7 cellular contexts compared by ENCODE assay signal in genomic region chr17:2258830-2259229, GRCh38. TPM values are rescaled to one million over a fixed set of nuclear protein-coding genes. Genes with fewer than 3 reads are reported as not detected.
DNase-seq lines count a peak whose midpoint lies in the region; ATAC-seq, FAIRE-seq and TF ChIP-seq lines count a peak whose summit lies in the region.
"Not testable (repeated sequence)": the region's sequence is repeated elsewhere in the genome, so short reads cannot be mapped to it uniquely, and the experiment has no call there.

No MANE protein-coding gene starts in this region.

- not testable (repeated sequence) for H3K9me3 ChIP-seq in CD8-positive, alpha-beta T cell (ENCODE audit: low read length); KOPT-K1 (ENCODE audit: insufficient read depth, low read length, poor library complexity, severe bottlenecking); keratinocyte (ENCODE audit: control insufficient read depth, low read depth, low read length); spleen

- dilution Hi-C loops in keratinocyte (cut with MboI; ENCODE audit: extremely low pct_ligation_motif_present, low sequenced_read_pairs), result not testable (repeated sequence)

- peaks cover 69% of the 10 kb centered on the region for H3K4me1 Mint-ChIP-seq in CD8-positive, alpha-beta T cell (ENCODE audit: low read depth)
- not testable (repeated sequence) for H3K4me1 Mint-ChIP-seq in WTC11
- H3K4me1 Mint-ChIP-seq in activated T-cell treated with anti-CD3 and anti-CD28 coated beads, Interleukin-2, amount 50 U/mL, for 4 hours (ENCODE audit: low read depth), result peaks cover 66% of the 10 kb centered on the region
- H3K4me1 Mint-ChIP-seq in activated naive CD8-positive, alpha-beta T cell treated with anti-CD3 and anti-CD28 coated beads for 36 hours, result peaks cover 67% of the 10 kb centered on the region

- not testable (repeated sequence) for H3K36me3 ChIP-seq in CD8-positive, alpha-beta T cell (ENCODE audit: insufficient read depth, low read length); keratinocyte (ENCODE audit: control insufficient read depth in 2 of 2, extremely low read depth in 1 of 2, insufficient read depth in 2 of 2, low read length in 2 of 2)
- H3K36me3 ChIP-seq in KOPT-K1 (ENCODE audit: insufficient read depth, low read length) (peaks cover 51% of the 10 kb centered on the region), spleen (peaks cover 0 to 66% (median 0%) of the 10 kb centered on the region in 6 donors)

- CTCF ChIA-PET in CD8-positive, alpha-beta T cell (lab: Charles Lee), result interaction anchor here (0.7 to 11.2 kb wide), 10 partner anchors 9 to 203 kb away, joined by 3 to 124 read pairs (median 4); partner anchors contain the start of gene HIC1
- CTCF ChIA-PET in WTC11 (lab: Charles Lee), result interaction anchor here (0.6 to 1.4 kb wide), 4 partner anchors 14 to 204 kb away, joined by 3 to 8 read pairs (median 4); no protein-coding TSS in a partner anchor

- H3K9ac ChIP-seq in keratinocyte (ENCODE audit: control insufficient read depth, extremely low read depth, insufficient read depth, low read length), result not testable (repeated sequence)

- DNase-seq in CD8-positive, alpha-beta T cell; WTC11 (ENCODE audit: low spot score); activated T-cell treated with anti-CD3 and anti-CD28 coated beads, Interleukin-2, amount 50 U/mL, for 4 hours; activated naive CD8-positive, alpha-beta T cell treated with anti-CD3 and anti-CD28 coated beads for 36 hours; keratinocyte (ENCODE audit: low read depth, low spot score); spleen: not testable (repeated sequence)

- peaks cover 63% of the 10 kb centered on the region for H3K4me1 ChIP-seq in CD8-positive, alpha-beta T cell (ENCODE audit: insufficient read depth, low read length)
- H3K4me1 ChIP-seq in keratinocyte (ENCODE audit: control insufficient read depth, extremely low read depth, insufficient read depth, low read length), result peaks cover 25% of the 10 kb centered on the region
- peaks cover 6 to 63% (median 32%) of the 10 kb centered on the region in 6 donors for H3K4me1 ChIP-seq in spleen

- H3K27me3 ChIP-seq in CD8-positive, alpha-beta T cell (ENCODE audit: insufficient read depth, low read length); keratinocyte (ENCODE audit: control insufficient read depth, extremely low read depth, insufficient read depth, low read length); spleen (replicated peaks in 1 of 7): not testable (repeated sequence)

- peak; percentile 55 for FAIRE-seq in keratinocyte (lab: Jason Lieb, UNC)

- H3K4me2 ChIP-seq in keratinocyte (ENCODE audit: control insufficient read depth, extremely low read depth, insufficient read depth, low read depth, low read length), result peak overlapping the region; percentile 52

- intact Hi-C loops in CD8-positive, alpha-beta T cell (cut with DNase I, micrococcal nuclease), result loop anchor here in 1 of 2 experiments (1.0 kb wide), 1 partner anchor 7 kb away; no protein-coding TSS in a partner anchor
- intact Hi-C loops in spleen (cut with DNase I; ENCODE audit: low total_unique reads), result not testable (repeated sequence)

- 73 to 89% (median 84%) methylated on average over 8 of the region's 8 CpGs for WGBS in spleen, 5 donors

- POLR2A ChIA-PET in CD8-positive, alpha-beta T cell (lab: Charles Lee), result interaction anchor here (0.6 to 2.0 kb wide), 8 partner anchors 9 to 201 kb away, joined by 3 to 8 read pairs (median 4); no protein-coding TSS in a partner anchor
- POLR2A ChIA-PET in WTC11 (lab: Charles Lee), result interaction anchor here (0.6 to 0.7 kb wide), 2 partner anchors 221 to 1243 kb away, joined by 3 to 4 read pairs; no protein-coding TSS in a partner anchor

- not testable (repeated sequence) for H4K20me1 ChIP-seq in keratinocyte (ENCODE audit: control insufficient read depth, extremely low read depth, insufficient read depth, low read length)

- H3K27ac ChIP-seq in CD8-positive, alpha-beta T cell (ENCODE audit: low read depth, low read length), result peak overlapping the region; percentile 43
- H3K27ac ChIP-seq in KOPT-K1 (ENCODE audit: low read depth, low read length, poor library complexity, severe bottlenecking), result peak overlapping the region; percentile 49
- H3K27ac ChIP-seq in keratinocyte (ENCODE audit: control insufficient read depth, insufficient read depth, low read length), result not testable (repeated sequence)
- peak overlapping the region; percentile 15 to 81 (median 60) for H3K27ac ChIP-seq in spleen

- not testable (repeated sequence) for ATAC-seq in CD8-positive, alpha-beta T cell; WTC11; activated T-cell treated with anti-CD3 and anti-CD28 coated beads, Interleukin-2, amount 50 U/mL, for 4 hours

- H3K4me3 Mint-ChIP-seq in CD8-positive, alpha-beta T cell, result peak overlapping the region; percentile 59
- H3K4me3 Mint-ChIP-seq in WTC11, result not testable (repeated sequence)
- H3K4me3 Mint-ChIP-seq in activated T-cell treated with anti-CD3 and anti-CD28 coated beads, Interleukin-2, amount 50 U/mL, for 4 hours, result peak overlapping the region; percentile 46
- peak overlapping the region; percentile 80 for H3K4me3 Mint-ChIP-seq in activated naive CD8-positive, alpha-beta T cell treated with anti-CD3 and anti-CD28 coated beads for 36 hours

- TF ChIP-seq CTCF in CD8-positive, alpha-beta T cell (IDR thresholded peaks at IDR 0.05); WTC11 (IDR thresholded peaks at IDR 0.05); keratinocyte (optimal IDR thresholded peaks at IDR 0.05 in 1 of 3, IDR thresholded peaks at IDR 0.05 in 1 of 3, conservative IDR thresholded peaks at IDR 0.05 in 1 of 3; ENCODE audit: extremely low read depth in 1 of 3, insufficient read depth in 2 of 3, low read length in 3 of 3); spleen (IDR thresholded peaks at IDR 0.05 in 8 of 11, conservative IDR thresholded peaks at IDR 0.05 in 3 of 11): not testable (repeated sequence)

- not testable (repeated sequence) for H3K9me3 Mint-ChIP-seq in CD8-positive, alpha-beta T cell; activated T-cell treated with anti-CD3 and anti-CD28 coated beads, Interleukin-2, amount 50 U/mL, for 4 hours; activated naive CD8-positive, alpha-beta T cell treated with anti-CD3 and anti-CD28 coated beads for 36 hours
- peaks cover 10% of the 10 kb centered on the region for H3K9me3 Mint-ChIP-seq in WTC11

- not testable (repeated sequence) for H3K79me2 ChIP-seq in keratinocyte (ENCODE audit: control insufficient read depth, insufficient read depth, low read length)

- not testable (repeated sequence) for H3K9me1 ChIP-seq in keratinocyte (ENCODE audit: control insufficient read depth, extremely low read depth, insufficient read depth, low read length)

- not testable (repeated sequence) for H2AFZ ChIP-seq in keratinocyte (ENCODE audit: control insufficient read depth, low read length)

- not testable (repeated sequence) for H3K4me3 ChIP-seq in CD8-positive, alpha-beta T cell (ENCODE audit: low read depth, low read length); keratinocyte (ENCODE audit: control insufficient read depth in 2 of 3, extremely low read depth in 1 of 3, insufficient read depth in 2 of 3, low read depth in 1 of 3, low read length in 3 of 3); spleen

- H3K27me3 Mint-ChIP-seq in CD8-positive, alpha-beta T cell (ENCODE audit: low read depth); WTC11 (ENCODE audit: low read depth); activated T-cell treated with anti-CD3 and anti-CD28 coated beads, Interleukin-2, amount 50 U/mL, for 4 hours (ENCODE audit: low read depth); activated naive CD8-positive, alpha-beta T cell treated with anti-CD3 and anti-CD28 coated beads for 36 hours: not testable (repeated sequence)

- peaks cover 29% of the 10 kb centered on the region for H3K36me3 Mint-ChIP-seq in CD8-positive, alpha-beta T cell
- H3K36me3 Mint-ChIP-seq in WTC11, result peaks cover 25% of the 10 kb centered on the region
- peaks cover 25% of the 10 kb centered on the region for H3K36me3 Mint-ChIP-seq in activated T-cell treated with anti-CD3 and anti-CD28 coated beads, Interleukin-2, amount 50 U/mL, for 4 hours (ENCODE audit: insufficient read depth)
- H3K36me3 Mint-ChIP-seq in activated naive CD8-positive, alpha-beta T cell treated with anti-CD3 and anti-CD28 coated beads for 36 hours, result peaks cover 78% of the 10 kb centered on the region

- peak overlapping the region; percentile 95 for H3K27ac Mint-ChIP-seq in CD8-positive, alpha-beta T cell
- 0 out of 2 replicates have a peak overlapping the region, but pooled peaks have one; percentile 29 for H3K27ac Mint-ChIP-seq in WTC11
- peak overlapping the region; percentile 96 for H3K27ac Mint-ChIP-seq in activated naive CD8-positive, alpha-beta T cell treated with anti-CD3 and anti-CD28 coated beads for 36 hours

- not testable (repeated sequence) for TF ChIP-seq POLR2A in spleen (IDR thresholded peaks at IDR 0.05)

RNA-seq across cellular contexts. Expression of gene SMG6, which starts 44.8 kb away (rescaled TPM):
- total RNA-seq in CD8-positive, alpha-beta T cell, result 10 to 100 TPM; 36.1 to 37.8 TPM
- 25.6 to 27.2 TPM (median 25.9 TPM) in 3 replicates for total RNA-seq in WTC11 (2021)
- total RNA-seq in activated T-cell treated with anti-CD3 and anti-CD28 coated beads, Interleukin-2, amount 50 U/mL, for 4 hours, result 10 to 100 TPM; 27.9 to 36.1 (median 30.7) TPM
- 10 to 100 TPM; 48.7 to 51.8 TPM for total RNA-seq in activated naive CD8-positive, alpha-beta T cell treated with anti-CD3 and anti-CD28 coated beads for 36 hours
- 3.6 to 6.3 TPM (median 4.0 TPM) in 3 replicates for polyA plus RNA-seq in keratinocyte
- polyA plus RNA-seq in keratinocyte (2011; ENCODE audit: low read depth), result 12.8 TPM
- 7.7 and 14.3 TPM in 2 replicates for polyA plus RNA-seq in keratinocyte (2011; cell fraction: cytosol; rRNA removed)
- polyA plus RNA-seq in keratinocyte (2011; cell fraction: nucleus; rRNA removed), result 34.9 and 58.3 TPM in 2 replicates
- 14.4 and 20.5 TPM in 2 replicates for polyA plus RNA-seq in keratinocyte (2012; ENCODE audit: low replicate concordance)
- 18.3 to 129 TPM (median 29.6 TPM) in 3 replicates for polyA minus RNA-seq in keratinocyte
- 11.5 TPM for polyA minus RNA-seq in keratinocyte (2011; cell fraction: cytosol; rRNA and poly(A)+ RNA removed)
- polyA minus RNA-seq in keratinocyte (2011; cell fraction: nucleus; rRNA and poly(A)+ RNA removed), result 26.1 and 61.7 TPM in 2 replicates
- 10 to 100 TPM; 20.1 to 44.2 (median 34.1) TPM for total RNA-seq in spleen
- polyA plus RNA-seq in spleen, result 10 to 100 TPM in 2 of 3 donors, 1 to 10 TPM in 1; 9.7 to 14.3 (median 12.1) TPM

RNA-seq across cellular contexts. Expression of gene SRR, which starts 44.9 kb away (rescaled TPM):
- total RNA-seq in CD8-positive, alpha-beta T cell, result 1 to 10 TPM; 1.8 to 2.9 TPM
- 4.6 to 6.9 TPM (median 5.1 TPM) in 3 replicates for total RNA-seq in WTC11 (2021)
- 1 to 10 TPM; 2.5 to 6.5 (median 6.1) TPM for total RNA-seq in activated T-cell treated with anti-CD3 and anti-CD28 coated beads, Interleukin-2, amount 50 U/mL, for 4 hours
- 10 to 100 TPM; 10.9 to 13.1 TPM for total RNA-seq in activated naive CD8-positive, alpha-beta T cell treated with anti-CD3 and anti-CD28 coated beads for 36 hours
- polyA plus RNA-seq in keratinocyte, result 13.1 to 18.7 TPM (median 17.7 TPM) in 3 replicates
- polyA plus RNA-seq in keratinocyte (2011; ENCODE audit: low read depth), result 6.3 TPM
- 10.5 and 10.8 TPM in 2 replicates for polyA plus RNA-seq in keratinocyte (2011; cell fraction: cytosol; rRNA removed)
- polyA plus RNA-seq in keratinocyte (2011; cell fraction: nucleus; rRNA removed), result 4.8 and 7.3 TPM in 2 replicates
- polyA plus RNA-seq in keratinocyte (2012; ENCODE audit: low replicate concordance), result 6.3 and 16.1 TPM in 2 replicates
- 6.0 to 14.4 TPM (median 12.9 TPM) in 3 replicates for polyA minus RNA-seq in keratinocyte
- polyA minus RNA-seq in keratinocyte (2011; cell fraction: cytosol; rRNA and poly(A)+ RNA removed), result 15.0 TPM
- polyA minus RNA-seq in keratinocyte (2011; cell fraction: nucleus; rRNA and poly(A)+ RNA removed), result 5.0 and 6.8 TPM in 2 replicates
- total RNA-seq in spleen, result 10 to 100 TPM in 2 of 7 donors, 1 to 10 TPM in 5; 4.0 to 16.2 (median 8.3) TPM
- polyA plus RNA-seq in spleen, result 1 to 10 TPM; 3.5 to 5.7 (median 4.5) TPM

Comparison
In these comparisons a context has a peak if more than half of its experiments do, and no peak if none do; other contexts are left out.
1. H3K27ac Mint-ChIP-seq: peak in every context shown above with its lines; median percentile 96 in activated naive CD8-positive, alpha-beta T cell treated with anti-CD3 and anti-CD28 coated beads for 36 hours; 95 in CD8-positive, alpha-beta T cell; 29 in WTC11.